Comparison of ENCODE assay signal across 9 cellular contexts in genomic region chr7:46291064-46291463, GRCh38.
DNase-seq lines count a peak whose midpoint lies in the region; ATAC-seq and TF ChIP-seq lines count a peak whose summit lies in the region.
"Had no signal": no experiment of that assay in that cellular context is flagged by ENCODE, and none has a peak within 500 bp of the region (broad histone marks: within the 10 kb centered on the region; RNA-seq: fewer than 3 reads in every experiment).

No MANE protein-coding gene starts in this region.

- H3K27me3 Mint-ChIP-seq in HFFc6 (ENCODE audit: insufficient read depth): no peaks in the 10 kb centered on the region; the same call in 1 of the 2 replicates
- H3K27me3 Mint-ChIP-seq: dendritic cell treated with granulocyte-macrophage colony-stimulating factor and Interleukin-4, amounts not matched to agents 40 ng/mL and 50 ng/mL, for 4 days had no signal

- peaks cover 67% of the 10 kb centered on the region for H3K4me1 Mint-ChIP-seq in HFFc6 (ENCODE audit: low read depth)

- no peak for ATAC-seq in activated CD4-positive, CD25-positive, alpha-beta regulatory T cell treated with anti-CD3 and anti-CD28 coated beads, Interleukin-2, amount 50 U/mL, for 24 hours

- no peak overlapping the region for H3K4me3 ChIP-seq in GM06990 (replicated peaks; ENCODE audit: low read depth, low read length)

- no peaks in the 10 kb centered on the region for H3K36me3 ChIP-seq in GM06990 (ENCODE audit: control insufficient read depth, insufficient read depth, low read length)

- no peaks in the 10 kb centered on the region for H3K27me3 ChIP-seq in GM06990 (replicated peaks; ENCODE audit: control insufficient read depth, insufficient read depth, low read length)

- TF ChIP-seq CTCF in GM06990 (IDR thresholded peaks at IDR 0.05; ENCODE audit: insufficient read depth, low read length, poor library complexity, severe bottlenecking): no peak
- TF ChIP-seq CTCF in HFFc6 (IDR thresholded peaks at IDR 0.05): no peak

- DNase-seq in GM06990 (ENCODE audit: extremely low read depth, insufficient read length): peak; percentile 44
- DNase-seq in HFFc6: peak; percentile 80
- DNase-seq in NCI-H82 treated with DMSO at 0.1 percent for 48 hours (lab: John Stamatoyannopoulos, UW; ENCODE audit: unreplicated experiment): peak; percentile 6
- peak; percentile 95 for DNase-seq in kidney tubule cell (ENCODE audit: low spot score)
- no peak for DNase-seq in NCI-H146 (lab: John Stamatoyannopoulos, UW)
- no peak for DNase-seq in stimulated activated CD4-positive, alpha-beta T cell treated with anti-CD3 and anti-CD28 coated beads, Interleukin-12 subunit alpha, Interleukin-12 subunit beta, amount 100 ng/mL, for 4 hours
- DNase-seq in HT-29 (ENCODE audit: low spot score): no peak

- H3K36me3 Mint-ChIP-seq in HFFc6 (ENCODE audit: low read depth): no peaks in the 10 kb centered on the region; the same call in 1 of the 2 replicates

- peak overlapping the region; percentile 92 for H3K27ac Mint-ChIP-seq in HFFc6
- H3K27ac Mint-ChIP-seq: dendritic cell treated with granulocyte-macrophage colony-stimulating factor and Interleukin-4, amounts not matched to agents 40 ng/mL and 50 ng/mL, for 4 days had no signal

- peak overlapping the region; percentile 79 for H3K4me3 Mint-ChIP-seq in HFFc6
- H3K4me3 Mint-ChIP-seq: dendritic cell treated with granulocyte-macrophage colony-stimulating factor and Interleukin-4, amounts not matched to agents 40 ng/mL and 50 ng/mL, for 4 days had no signal

- H3K9me3 Mint-ChIP-seq in HFFc6: no peaks in the 10 kb centered on the region

Comparison
In these comparisons a context has a peak if more than half of its experiments do, and no peak if none do; other contexts are left out.
1. DNase-seq: peak in GM06990 (single experiment), HFFc6 (single experiment), NCI-H82 treated with DMSO at 0.1 percent for 48 hours (single experiment) and kidney tubule cell (single experiment); none in NCI-H146 (single experiment), stimulated activated CD4-positive, alpha-beta T cell treated with anti-CD3 and anti-CD28 coated beads, Interleukin-12 subunit alpha, Interleukin-12 subunit beta, amount 100 ng/mL, for 4 hours (single experiment) and HT-29 (single experiment).